Comparison of ENCODE assay signal across 11 cellular contexts in the genomic region with DNA sequence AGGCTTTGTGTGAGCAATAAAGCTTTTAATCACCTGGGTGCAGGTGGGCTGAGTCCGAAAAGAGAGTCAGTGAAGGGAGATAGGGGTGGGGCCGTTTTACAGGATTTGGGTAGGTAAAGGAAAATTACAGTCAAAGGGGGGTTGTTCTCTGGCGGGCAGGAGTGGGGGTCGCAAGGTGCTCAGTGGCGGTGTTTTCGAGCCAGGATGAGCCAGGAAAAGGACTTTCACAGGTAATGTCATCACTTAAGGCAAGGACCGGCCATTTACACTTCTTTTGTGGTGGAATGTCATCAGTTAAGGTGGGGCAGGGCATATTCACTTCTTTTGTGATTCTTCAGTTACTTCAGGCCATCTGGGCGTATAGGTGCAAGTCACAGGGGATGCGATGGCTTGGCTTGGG. TPM values are rescaled to one million over a fixed set of nuclear protein-coding genes. Genes with fewer than 3 reads are reported as not detected.
DNase-seq lines count a peak whose midpoint lies in the region; ATAC-seq and TF ChIP-seq lines count a peak whose summit lies in the region.
"Not testable (repeated sequence)": the region's sequence is repeated elsewhere in the genome, so short reads cannot be mapped to it uniquely, and the experiment has no call there.
"Had no signal": no experiment of that assay in that cellular context is flagged by ENCODE, and none has a peak within 500 bp of the region (broad histone marks: within the 10 kb centered on the region; RNA-seq: fewer than 3 reads in every experiment).

No MANE protein-coding gene starts in this region.

- not testable (repeated sequence) for H4K20me1 ChIP-seq in H9 (ENCODE audit: control insufficient read depth, insufficient read depth, insufficient read length)

- not testable (repeated sequence) for H2BK15ac ChIP-seq in H9 (ENCODE audit: low read depth, low read length)

- H3K4ac ChIP-seq in H9 (ENCODE audit: low read depth, low read length) = not testable (repeated sequence)

- not testable (repeated sequence) for H2BK12ac ChIP-seq in H9 (ENCODE audit: insufficient read length, low read depth, low read length)

- H2BK120ac ChIP-seq in H9 (ENCODE audit: low read depth, low read length, poor library complexity, severe bottlenecking) = not testable (repeated sequence)

- no CpG with 5 or more reads among the region's 9 CpGs for WGBS in H9 (ENCODE audit: extremely low coverage, insufficient read length, low lambda C conversion rate)
- WGBS in endodermal cell (ENCODE audit: insufficient coverage in 1 of 2, insufficient read length in 1 of 2), 2 experiments = 55% methylated on average over 4 of the region's 9 CpGs; no CpG with 5 or more reads in 1 of the 2 experiments

- not testable (repeated sequence) for H3K79me1 ChIP-seq in H9 (ENCODE audit: insufficient read depth, low read depth, low read length, poor library complexity, severe bottlenecking)

- not testable (repeated sequence) for H4K91ac ChIP-seq in H9 (ENCODE audit: insufficient read length, low read depth, low read length)

- H3K27ac ChIP-seq in H9 (ENCODE audit: insufficient read length, low read depth, low read length) = peak overlapping the region; percentile 61
- H3K27ac ChIP-seq in HUES6 (ENCODE audit: low read depth, low read length) = peak overlapping the region; percentile 10
- not testable (repeated sequence) for H3K27ac ChIP-seq in endodermal cell (ENCODE audit: low read depth, low read length)
- peak overlapping the region; percentile 5 for H3K27ac ChIP-seq in iPS-20b (ENCODE audit: low read length)

- CTCF ChIA-PET in WTC11 (lab: Charles Lee) = not testable (repeated sequence)

- H3K4me3 ChIP-seq in HUES6 (ENCODE audit: low read depth, low read length) = peak overlapping the region; percentile 47
- H3K4me3 ChIP-seq in endodermal cell (ENCODE audit: low read length) = peak overlapping the region; percentile 71
- H3K4me3 ChIP-seq in iPS-15b (ENCODE audit: low read depth, low read length) = peak overlapping the region; percentile 30
- H3K4me3 ChIP-seq in iPS-20b (ENCODE audit: low read length) = peak overlapping the region; percentile 71

- H3K36me3 ChIP-seq in ES-I3 (ENCODE audit: insufficient read depth, low read length); iPS-15b (ENCODE audit: control insufficient read depth, insufficient read depth, low read length): not testable (repeated sequence)
- H3K36me3 ChIP-seq in HUES6 (ENCODE audit: control insufficient read depth, insufficient read depth, low read length) (peaks cover 10% of the 10 kb centered on the region), endodermal cell (ENCODE audit: control insufficient read depth, insufficient read depth, low read length) (peaks cover 39% of the 10 kb centered on the region), iPS-20b (ENCODE audit: insufficient read depth, low read depth, low read length) (peaks cover 24% of the 10 kb centered on the region)

- H3K23me2 ChIP-seq in H9 (ENCODE audit: insufficient read length, low read depth, low read length, poor library complexity, severe bottlenecking) = not testable (repeated sequence)

- not testable (repeated sequence) for H3T11ph ChIP-seq in H9 (ENCODE audit: low read length)

- not testable (repeated sequence) for H3K27me3 ChIP-seq in H9 (ENCODE audit: insufficient read depth, low read length); HUES6 (ENCODE audit: control insufficient read depth, insufficient read depth, low read length); endodermal cell (ENCODE audit: control insufficient read depth, insufficient read depth, low read length, poor library complexity, severe bottlenecking); iPS-15b (ENCODE audit: control insufficient read depth, insufficient read depth, low read length); iPS-20b (ENCODE audit: insufficient read depth, low read length)

- H3K4me3 Mint-ChIP-seq in H9 (peak overlapping the region; percentile 63 to 81), WTC11 (peak overlapping the region; percentile 90), endodermal cell (peak overlapping the region; percentile 43)

- H3K4me2 ChIP-seq in H9 (ENCODE audit: insufficient read depth, insufficient read length, low read length) = peak overlapping the region; percentile 31

- H3K14ac ChIP-seq in H9 (ENCODE audit: insufficient read depth, low read length) = not testable (repeated sequence)

- not testable (repeated sequence) for H2AFZ ChIP-seq in H9 (ENCODE audit: low read length)

- H3K18ac ChIP-seq in H9 (ENCODE audit: insufficient read length, low read depth, low read length) = not testable (repeated sequence)

- H3K27me3 Mint-ChIP-seq in H9 (ENCODE audit: low read depth); WTC11 (ENCODE audit: low read depth); endodermal cell (ENCODE audit: insufficient read depth): not testable (repeated sequence)

- not testable (repeated sequence) for H2AK5ac ChIP-seq in H9 (ENCODE audit: insufficient read length, low read length)

- H3K4me1 ChIP-seq in ES-I3 (ENCODE audit: insufficient read depth, low read length); H9 (ENCODE audit: insufficient read depth, low read length); HUES6 (ENCODE audit: control insufficient read depth, insufficient read depth, low read length); endodermal cell (ENCODE audit: control insufficient read depth, insufficient read depth, low read length); iPS-15b (ENCODE audit: control insufficient read depth, insufficient read depth, low read length); iPS-20b (ENCODE audit: insufficient read depth, low read length): not testable (repeated sequence)

- H3K9me3 ChIP-seq in ES-I3 (ENCODE audit: control insufficient read depth, insufficient read depth, low read length); H9 (ENCODE audit: control insufficient read depth, low read depth, low read length); HUES6 (ENCODE audit: control insufficient read depth, insufficient read depth, low read depth, low read length); iPS-15b (ENCODE audit: control insufficient read depth, insufficient read depth, low read length); iPS-20b (ENCODE audit: insufficient read depth, low read depth, low read length): not testable (repeated sequence)
- peaks cover 11% of the 10 kb centered on the region for H3K9me3 ChIP-seq in endodermal cell (ENCODE audit: control insufficient read depth, low read length)

- H3K23ac ChIP-seq in H9 (ENCODE audit: insufficient read length, low read depth, low read length) = not testable (repeated sequence)

- not testable (repeated sequence) for TF ChIP-seq CTCF in H9 (conservative IDR thresholded peaks at IDR 0.05); WTC11 (IDR thresholded peaks at IDR 0.05); endodermal cell (conservative IDR thresholded peaks at IDR 0.05)

- not testable (repeated sequence) for H2BK5ac ChIP-seq in H9 (ENCODE audit: insufficient read length, low read length)

- H3K36me3 Mint-ChIP-seq in H9 (ENCODE audit: insufficient read depth in 1 of 3, low read depth in 3 of 3) = peaks cover 15 to 30% (median 27%) of the 10 kb centered on the region in 3 experiments
- H3K36me3 Mint-ChIP-seq in WTC11 = peaks cover 25% of the 10 kb centered on the region
- peaks cover 32% of the 10 kb centered on the region for H3K36me3 Mint-ChIP-seq in endodermal cell (ENCODE audit: low read depth)

- not testable (repeated sequence) for H3K79me2 ChIP-seq in H9 (ENCODE audit: insufficient read depth, low read length)

- H4K5ac ChIP-seq in H9 (ENCODE audit: insufficient read length, low read depth, low read length) = not testable (repeated sequence)

- not testable (repeated sequence) for H4K8ac ChIP-seq in H9 (replicated peaks; ENCODE audit: insufficient read length, low read depth, low read length)

- H3K27ac Mint-ChIP-seq in H9 (peak overlapping the region; percentile 87 to 98 (median 89); a peak in 6 of 7 replicates), WTC11 (peak overlapping the region; percentile 99), endodermal cell (peak overlapping the region; percentile 86)

- DNase-seq in H9; WTC11 (ENCODE audit: low spot score): not testable (repeated sequence)
- peak; percentile 65 for DNase-seq in endodermal cell

- not testable (repeated sequence) for H2BK20ac ChIP-seq in H9 (ENCODE audit: low read depth, low read length, poor library complexity, severe bottlenecking)

- not testable (repeated sequence) for ATAC-seq in WTC11

- peak overlapping the region; percentile 14; the same call in 1 of the 2 replicates for H3K9ac ChIP-seq in ES-I3 (ENCODE audit: low read depth, low read length)
- peak overlapping the region; percentile 20 for H3K9ac ChIP-seq in H9 (ENCODE audit: extremely low read depth, insufficient read length, low read length)
- peak overlapping the region; percentile 48 for H3K9ac ChIP-seq in HUES6 (ENCODE audit: low read length)
- not testable (repeated sequence) for H3K9ac ChIP-seq in endodermal cell (ENCODE audit: extremely low read depth, low read length, poor library complexity, severe bottlenecking)
- peak overlapping the region; percentile 4 for H3K9ac ChIP-seq in iPS-15b (ENCODE audit: low read depth, low read length)
- H3K9ac ChIP-seq in iPS-20b (ENCODE audit: low read depth, low read length) = peak overlapping the region; percentile 10; the same call in 1 of the 2 replicates

- H3K9me3 Mint-ChIP-seq in H9, WTC11, endodermal cell: not testable (repeated sequence)

- peaks cover 24 to 36% of the 10 kb centered on the region in 2 experiments for H3K4me1 Mint-ChIP-seq in H9
- H3K4me1 Mint-ChIP-seq in WTC11 = peaks cover 25% of the 10 kb centered on the region
- H3K4me1 Mint-ChIP-seq in endodermal cell = peaks cover 23% of the 10 kb centered on the region

- POLR2A ChIA-PET in WTC11 (lab: Charles Lee) = not testable (repeated sequence)

- not testable (repeated sequence) for H3K56ac ChIP-seq in H9 (ENCODE audit: insufficient read length, low read depth, low read length)

RNA-seq across cellular contexts. Expression of a gene that starts 39.6 kb away (rescaled TPM):
- total RNA-seq in H9 (2021) (13.2 and 15.5 TPM in 2 replicates), WTC11 (2021) (24.5 to 56.6 TPM (median 31.8 TPM) in 3 replicates), endodermal cell (1 to 10 TPM in 1 of 2 donors, under 1 TPM in 1; 0.31 to 8.8 TPM)
- polyA plus RNA-seq in endodermal cell (2013, experiment 1 of 2) = 17.8 TPM
- 27.3 TPM for polyA plus RNA-seq in endodermal cell (2013, experiment 2 of 2)
- total RNA-seq: CD4-positive, CD25-positive, alpha-beta regulatory T cell had no signal
- polyA plus RNA-seq: CD14-positive monocyte; CD4-positive, alpha-beta memory T cell; CD8-positive, alpha-beta memory T cell had no signal
